Comparison of ENCODE assay signal across 29 cellular contexts in genomic region chr15:71648095-71648494, GRCh38.
"Had no signal": no experiment of that assay in that cellular context is flagged by ENCODE, and none has a peak within 500 bp of the region (broad histone marks: within the 10 kb centered on the region; RNA-seq: fewer than 3 reads in every experiment).

No MANE protein-coding gene starts in this region.

- H3K4me1 Mint-ChIP-seq: activated CD4-positive, alpha-beta memory T cell treated with anti-CD3 and anti-CD28 coated beads, Interleukin-2, amount 10 ng/mL, durations not matched to agents 7 days and 5 days; activated CD4-positive, alpha-beta T cell treated with anti-CD3 and anti-CD28 coated beads, Interleukin-2, amount 10 ng/mL, durations not matched to agents 24 days and 14 days; activated naive CD4-positive, alpha-beta T cell treated with anti-CD3 and anti-CD28 coated beads, Interleukin-2, amount 10 ng/mL, durations not matched to agents 7 days and 5 days; activated naive CD8-positive, alpha-beta T cell treated with anti-CD3 and anti-CD28 coated beads, Interleukin-2, amount 10 ng/mL, durations not matched to agents 7 days and 5 days; immature natural killer cell; naive B cell; T-helper 17 cell had no signal

- H3K9me3 Mint-ChIP-seq: endodermal cell, immature natural killer cell, mesothelial cell of epicardium had no signal

- H3K27ac ChIP-seq: brain microvascular endothelial cell, gastrocnemius medialis, ovary, prostate gland, skin epidermis, thyroid gland, upper lobe of right lung had no signal

- H3K27ac Mint-ChIP-seq: activated CD4-positive, alpha-beta memory T cell treated with anti-CD3 and anti-CD28 coated beads, Interleukin-2, amount 10 ng/mL, durations not matched to agents 7 days and 5 days; activated CD4-positive, alpha-beta T cell treated with anti-CD3 and anti-CD28 coated beads, Interleukin-2, amount 10 ng/mL, durations not matched to agents 24 days and 14 days; activated naive CD4-positive, alpha-beta T cell treated with anti-CD3 and anti-CD28 coated beads, Interleukin-2, amount 10 ng/mL, durations not matched to agents 7 days and 5 days; activated naive CD8-positive, alpha-beta T cell treated with anti-CD3 and anti-CD28 coated beads, Interleukin-2, amount 10 ng/mL, durations not matched to agents 7 days and 5 days; activated T-cell treated with anti-CD3 and anti-CD28 coated beads, Interleukin-2, amount 50 U/mL, for 24 hours; endodermal cell; immature natural killer cell; mesothelial cell of epicardium; naive B cell; T-helper 17 cell had no signal

- H3K4me3 Mint-ChIP-seq: activated CD4-positive, alpha-beta memory T cell treated with anti-CD3 and anti-CD28 coated beads, Interleukin-2, amount 10 ng/mL, durations not matched to agents 7 days and 5 days; activated CD4-positive, alpha-beta T cell treated with anti-CD3 and anti-CD28 coated beads, Interleukin-2, amount 10 ng/mL, durations not matched to agents 24 days and 14 days; activated naive CD4-positive, alpha-beta T cell treated with anti-CD3 and anti-CD28 coated beads, Interleukin-2, amount 10 ng/mL, durations not matched to agents 7 days and 5 days; activated naive CD8-positive, alpha-beta T cell treated with anti-CD3 and anti-CD28 coated beads, Interleukin-2, amount 10 ng/mL, durations not matched to agents 7 days and 5 days; activated T-cell treated with anti-CD3 and anti-CD28 coated beads, Interleukin-2, amount 50 U/mL, for 24 hours; endodermal cell; immature natural killer cell; mesothelial cell of epicardium; naive B cell; nephron progenitor cell; T-helper 17 cell had no signal

- H3K36me3 ChIP-seq: brain microvascular endothelial cell, gastrocnemius medialis, ovary, prostate gland, thyroid gland, upper lobe of right lung had no signal

- DNase-seq: activated CD4-positive, alpha-beta memory T cell treated with anti-CD3 and anti-CD28 coated beads, Interleukin-2, amount 10 ng/mL, durations not matched to agents 7 days and 5 days; activated CD4-positive, alpha-beta T cell treated with anti-CD3 and anti-CD28 coated beads, Interleukin-2, amount 10 ng/mL, durations not matched to agents 24 days and 14 days; activated CD4-positive, CD25-positive, alpha-beta regulatory T cell treated with anti-CD3 and anti-CD28 coated beads, Interleukin-2, amount 50 U/mL, for 72 hours; activated CD8-positive, alpha-beta memory T cell treated with anti-CD3 and anti-CD28 coated beads, Interleukin-2, amount 50 U/mL, for 48 hours; activated gamma-delta T cell; activated naive CD4-positive, alpha-beta T cell treated with anti-CD3 and anti-CD28 coated beads, Interleukin-2, amount 10 ng/mL, durations not matched to agents 7 days and 5 days; activated naive CD8-positive, alpha-beta T cell treated with anti-CD3 and anti-CD28 coated beads, Interleukin-2, amount 10 ng/mL, durations not matched to agents 7 days and 5 days; activated T-cell treated with anti-CD3 and anti-CD28 coated beads, Interleukin-2, amount 50 U/mL, for 24 hours; endodermal cell; gastrocnemius medialis; immature natural killer cell; kidney; left colon; mammary epithelial cell; naive B cell; nephron progenitor cell; ovary; retina; stimulated activated CD4-positive, alpha-beta T cell treated with anti-CD3 and anti-CD28 coated beads, Interleukin-12 subunit alpha, Interleukin-12 subunit beta, amount 100 ng/mL, for 4 hours; stimulated activated CD4-positive, alpha-beta T cell treated with anti-CD3 and anti-CD28 coated beads, Interleukin-4, amount 100 ng/mL, for 1 hour; stimulated activated naive CD8-positive, alpha-beta T cell treated with anti-CD3 and anti-CD28 coated beads, Interleukin-15, Interleukin-2, amounts not matched to agents 100 U/mL and 50 U/mL, for 24 hours; T-helper 17 cell; T1000; thyroid gland; upper lobe of right lung had no signal

- H3K36me3 Mint-ChIP-seq: activated naive CD4-positive, alpha-beta T cell treated with anti-CD3 and anti-CD28 coated beads, Interleukin-2, amount 10 ng/mL, durations not matched to agents 7 days and 5 days; activated naive CD8-positive, alpha-beta T cell treated with anti-CD3 and anti-CD28 coated beads, Interleukin-2, amount 10 ng/mL, durations not matched to agents 7 days and 5 days; immature natural killer cell; mesothelial cell of epicardium; naive B cell had no signal

- H3K4me1 ChIP-seq: prostate gland, thyroid gland, upper lobe of right lung had no signal

- H3K27me3 ChIP-seq: brain microvascular endothelial cell, gastrocnemius medialis, ovary, thyroid gland, upper lobe of right lung had no signal

- H3K4me3 ChIP-seq: gastrocnemius medialis, ovary, prostate gland, skin epidermis, thyroid gland, upper lobe of right lung had no signal
